In the genomic region with DNA sequence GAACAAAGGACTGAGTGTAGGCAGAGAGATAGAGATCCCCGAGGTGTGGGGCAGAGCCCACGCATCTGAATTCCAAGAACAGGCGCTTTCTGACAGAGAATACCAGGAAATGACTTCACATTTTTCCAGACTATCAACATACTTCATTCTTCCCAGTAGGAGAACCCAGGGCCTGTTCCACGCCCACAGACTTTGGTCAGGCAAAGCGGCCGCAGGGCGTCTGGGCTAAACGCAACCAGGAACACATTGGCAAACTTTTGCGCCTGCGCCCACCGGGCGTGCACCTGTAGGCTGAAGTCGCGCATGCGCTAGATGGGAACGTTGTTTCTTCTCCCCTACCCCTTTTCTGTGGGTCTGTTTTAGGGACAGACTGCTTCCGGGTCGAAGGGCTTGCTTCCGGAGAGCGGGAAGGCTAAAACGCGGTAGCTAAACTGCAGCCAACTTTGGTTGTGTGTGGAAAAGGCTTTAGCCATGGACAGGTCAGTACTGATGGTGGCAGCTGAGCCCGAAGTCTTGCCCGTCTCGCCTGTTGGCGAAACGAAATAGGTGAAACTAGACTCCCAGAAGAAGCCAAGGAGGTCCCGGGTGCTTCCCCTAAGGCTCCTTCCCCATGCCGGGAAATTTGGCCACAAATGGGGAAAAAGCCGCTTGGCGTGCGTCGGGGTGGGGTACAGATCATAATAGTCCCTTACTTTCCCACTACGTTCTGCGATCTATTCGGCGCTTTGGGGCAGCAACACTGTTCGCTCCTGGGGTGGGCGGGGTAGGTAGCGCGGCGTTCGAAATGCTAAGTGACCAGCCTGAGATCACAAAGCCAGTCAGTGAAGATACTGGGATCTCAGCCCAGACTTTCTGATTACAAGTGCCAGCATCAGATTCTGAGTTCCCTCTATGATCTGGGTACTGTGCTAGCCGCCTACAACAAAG, we compare ENCODE assay signal across 8 cellular contexts.
DNase-seq lines count a peak whose midpoint lies in the region; ATAC-seq lines count a peak whose summit lies in the region.

TSS of gene NUP107 (plus strand) at position 384 of the 927 bp plus-strand sequence. CDS start at position 472, 88 bp downstream.

- no peaks in the 10 kb centered on the region for H3K27me3 ChIP-seq in BLaER1

- H3K36me3 ChIP-seq in BLaER1 = peaks cover 35% of the 10 kb centered on the region

- no peaks in the 10 kb centered on the region for H3K9me3 ChIP-seq in BLaER1

- peak within 1 kb of the TSS; percentile 90 for H3K4me2 ChIP-seq in BLaER1

- H3K4me3 ChIP-seq in BLaER1 = peak within 1 kb of the TSS; percentile 94

- H3K4me1 ChIP-seq in BLaER1 = peaks cover 23% of the 10 kb centered on the region

- peak; percentile 97 for DNase-seq in NCI-H69 (lab: John Stamatoyannopoulos, UW)
- peak; percentile 98 for DNase-seq in activated CD4-positive, alpha-beta T cell treated with anti-CD3 and anti-CD28 coated beads, Interleukin-2, amount 50 U/mL, for 1 hour
- DNase-seq in dedifferentiated amniotic fluid mesenchymal stem cell (ENCODE audit: extremely low spot score) = peak; percentile 99
- DNase-seq in left kidney (ENCODE audit: low read depth, low spot score) = peak; percentile 100
- DNase-seq in stimulated activated CD4-positive, alpha-beta T cell treated with anti-CD3 and anti-CD28 coated beads, Interleukin-2, amount 100 ng/mL, for 24 hours = peak; percentile 98

- ATAC-seq in GM19328 (IDR thresholded peaks at IDR 0.05; ENCODE audit: unreplicated experiment) (peak; percentile 93), HG03520 (IDR thresholded peaks at IDR 0.05; ENCODE audit: unreplicated experiment) (peak; percentile 90)

- peak within 1 kb of the TSS; percentile 79 for H3K27ac ChIP-seq in BLaER1

- no peaks in the 10 kb centered on the region for H4K20me1 ChIP-seq in BLaER1

- H3K9ac ChIP-seq in BLaER1 = peak within 1 kb of the TSS; percentile 90

Comparison
In these comparisons a context has a peak if more than half of its experiments do, and no peak if none do; other contexts are left out.
1. Peak in every context shown above with its lines: DNase-seq, ATAC-seq, H3K4me3 ChIP-seq and H3K27ac ChIP-seq.